8 cellular contexts compared by ENCODE assay signal in genomic region chr7:13988765-13989137, GRCh38. TPM values are rescaled to one million over a fixed set of nuclear protein-coding genes. Genes with fewer than 3 reads are reported as not detected.
DNase-seq lines count a peak whose midpoint lies in the region; ATAC-seq, FAIRE-seq and TF ChIP-seq lines count a peak whose summit lies in the region.

No MANE protein-coding gene starts in this region.

- no peak for FAIRE-seq in HepG2 (lab: Jason Lieb, UNC)

- DNase-seq in left ventricle myocardium inferior (no peak), left ventricle myocardium superior (no peak), astrocyte of the spinal cord (ENCODE audit: low read depth, low spot score) (peak; percentile 71), HepG2 (ENCODE audit: low spot score) (no peak), NCI-H2029 (lab: John Stamatoyannopoulos, UW) (no peak), omental fat pad (ENCODE audit: low spot score) (no peak)

- 7% methylated on average over 5 of the region's 5 CpGs for WGBS in HepG2 (ENCODE audit: low lambda C conversion rate)

- POLR2A ChIA-PET in HepG2 (lab: Yijun Ruan, JAX), result no interaction called here

- intact Hi-C loops in left ventricle myocardium inferior (cut with micrococcal nuclease) (no loop called here), left ventricle myocardium superior (cut with micrococcal nuclease) (loop anchor here (10.0 kb wide), 1 partner anchor 466 kb away; no protein-coding TSS in a partner anchor), HepG2 (cut with micrococcal nuclease; ENCODE audit: unreplicated experiment) (no loop called here)

- peak overlapping the region; percentile 86 for H3K4me2 ChIP-seq in HepG2 (ENCODE audit: low read depth, low read length)

- H2AFZ ChIP-seq in HepG2 (ENCODE audit: low read length), result no peak overlapping the region

- no peak overlapping the region for H3K9ac ChIP-seq in HepG2 (ENCODE audit: insufficient read depth, low read depth, low read length)

- CTCF ChIA-PET in HepG2 (lab: Yijun Ruan, JAX; ENCODE audit: low intra/inter-chr PET ratio, low total read pairs), result no interaction called here

- ATAC-seq in left ventricle myocardium superior (no peak), HepG2 (no peak), omental fat pad (ENCODE audit: low FRiP score) (no peak), GM21529 (IDR thresholded peaks at IDR 0.05; ENCODE audit: unreplicated experiment) (no peak), GM18511 (IDR thresholded peaks at IDR 0.05; ENCODE audit: unreplicated experiment) (no peak)

- no peaks in the 10 kb centered on the region for H3K79me2 ChIP-seq in HepG2 (ENCODE audit: insufficient read depth, low read length)

- H3K9me3 ChIP-seq in left ventricle myocardium inferior (replicated peaks) (no peaks in the 10 kb centered on the region), HepG2 (ENCODE audit: low read length) (no peaks in the 10 kb centered on the region)

- peak overlapping the region; percentile 94 for H3K27ac ChIP-seq in left ventricle myocardium inferior (replicated peaks)
- no peak overlapping the region for H3K27ac ChIP-seq in HepG2 (ENCODE audit: extremely low read length, insufficient read depth, low read length)

- no peak for TF ChIP-seq POLR2A in HepG2 (IDR thresholded peaks at IDR 0.05; ENCODE audit: insufficient read depth in 1 of 2, low read depth in 2 of 2, low read length in 2 of 2)

- TF ChIP-seq RAD21 in HepG2 (CRISPR knock-in tag; IDR thresholded peaks at IDR 0.05), result no peak

- BruUV-seq in HepG2 (replicated peaks; lab: Mats Ljungman, UMichigan), result no TSS peak

- no peaks in the 10 kb centered on the region for H4K20me1 ChIP-seq in HepG2 (ENCODE audit: insufficient read depth, low read length)

- TF ChIP-seq EP300 in HepG2 (IDR thresholded peaks at IDR 0.05; ENCODE audit: low read depth in 2 of 2, low read length in 2 of 2) (no peak), HepG2 (CRISPR knock-in tag; IDR thresholded peaks at IDR 0.05; ENCODE audit: borderline replicate concordance) (no peak)

- H3K4me1 ChIP-seq in left ventricle myocardium inferior, result peaks cover 53% of the 10 kb centered on the region
- H3K4me1 ChIP-seq in HepG2 (ENCODE audit: insufficient read depth, low read length), result peaks cover 28% of the 10 kb centered on the region; the same call in 1 of the 2 replicates

- H3K4me3 ChIP-seq in left ventricle myocardium inferior (peak overlapping the region; percentile 75), astrocyte of the spinal cord (ENCODE audit: low read depth, low read length) (peak overlapping the region; percentile 77), HepG2 (replicated peaks in 1 of 3; ENCODE audit: insufficient read depth in 1 of 3, low read depth in 2 of 3, low read length in 3 of 3) (peak overlapping the region in 1 of 3 experiments; percentile 54; a peak in 1 of 6 replicates)

- H3K27me3 ChIP-seq in left ventricle myocardium inferior (ENCODE audit: low read depth) (no peaks in the 10 kb centered on the region), HepG2 (ENCODE audit: control insufficient read depth in 1 of 2, insufficient read depth in 2 of 2, low read length in 2 of 2) (no peaks in the 10 kb centered on the region; a peak in 1 of 5 replicates)

- TF ChIP-seq CTCF in left ventricle myocardium inferior (IDR thresholded peaks at IDR 0.05; ENCODE audit: borderline replicate concordance) (no peak), astrocyte of the spinal cord (IDR thresholded peaks at IDR 0.05; ENCODE audit: low read depth, low read length) (no peak), HepG2 (CRISPR knock-in tag; IDR thresholded peaks at IDR 0.05) (no peak), omental fat pad (IDR thresholded peaks at IDR 0.05) (no peak)

- in situ Hi-C loops in astrocyte of the spinal cord (cut with HindIII; ENCODE audit: low sequenced_read_pairs) (no loop called here), HepG2 (cut with HindIII; ENCODE audit: extremely low pct_ligation_motif_present, low pct_unique_long_range_greater_than_20kb) (no loop called here)

- H3K36me3 ChIP-seq in left ventricle myocardium inferior (no peaks in the 10 kb centered on the region), HepG2 (replicated peaks in 1 of 2; ENCODE audit: control insufficient read depth in 1 of 2, insufficient read depth in 2 of 2, low read length in 2 of 2) (no peaks in the 10 kb centered on the region)

TF ChIP-seq in HepG2, 621 proteins besides CTCF, POLR2A, EP300 and RAD21:
- TF ChIP-seq ZNF503 (CRISPR knock-in tag; IDR thresholded peaks at IDR 0.05) (no peak), THYN1 (CRISPR knock-in tag; IDR thresholded peaks at IDR 0.05; ENCODE audit: borderline replicate concordance, low read depth) (no peak), SP1 (IDR thresholded peaks at IDR 0.05) (no peak), SP1 (CRISPR knock-in tag; IDR thresholded peaks at IDR 0.05) (no peak), ZNF781 (CRISPR knock-in tag; IDR thresholded peaks at IDR 0.05; ENCODE audit: borderline replicate concordance, not compliant biosample characterization) (no peak), FOSL1 (CRISPR knock-in tag; IDR thresholded peaks at IDR 0.05; ENCODE audit: borderline replicate concordance) (no peak), ZNF550 (CRISPR knock-in tag; IDR thresholded peaks at IDR 0.05; ENCODE audit: borderline replicate concordance) (no peak), ZNF264 (CRISPR knock-in tag; IDR thresholded peaks at IDR 0.05) (no peak)
TF ChIP-seq in HepG2: peak in this region for 0.

RNA-seq across cellular contexts. Expression of gene ETV1, which starts 0.7 kb away (rescaled TPM):
- total RNA-seq in left ventricle myocardium inferior (59.7 TPM), left ventricle myocardium superior (29.8 TPM), HepG2 (2016; rRNA removed; fragmentation: Illumina TruSeq; extraction: Trizol) (0.24 and 0.48 TPM in 2 replicates), omental fat pad (1 to 10 TPM; 1.3 to 8.8 (median 4.6) TPM)
- 0.10 TPM in 1 of 2 replicates, not detected in the other for total RNA-seq in HepG2 (2016; cell fraction: cytosol; rRNA removed; fragmentation: Illumina TruSeq; extraction: Trizol; ENCODE audit: low read depth)
- 0.09 and 0.51 TPM in 2 replicates for total RNA-seq in HepG2 (2016; cell fraction: insoluble cytoplasmic fraction; rRNA removed; fragmentation: Illumina TruSeq; extraction: Trizol)
- 0.15 TPM in 1 of 2 replicates, not detected in the other for total RNA-seq in HepG2 (2016; cell fraction: membrane; rRNA removed; fragmentation: Illumina TruSeq; extraction: Trizol)
- total RNA-seq in HepG2 (2016; cell fraction: nucleus; rRNA removed; fragmentation: Illumina TruSeq; extraction: Trizol), result 0.47 and 0.50 TPM in 2 replicates
- 0.04 and 0.08 TPM in 2 replicates for polyA plus RNA-seq in HepG2 (2011; rRNA removed)
- 0.01 and 0.09 TPM in 2 replicates for polyA plus RNA-seq in HepG2 (2011; cell fraction: cytosol; rRNA removed)
- 0.28 and 0.42 TPM in 2 replicates for polyA plus RNA-seq in HepG2 (2011; cell fraction: nucleus; rRNA removed)
- polyA plus RNA-seq in HepG2 (2012), result 0.21 TPM in 1 of 2 replicates, not detected in the other
- polyA plus RNA-seq in HepG2 (2016; cell fraction: cytosol; fragmentation: Illumina TruSeq; extraction: Trizol; ENCODE audit: low read depth), result not detected in 2 replicates
- polyA plus RNA-seq in HepG2 (2016; cell fraction: insoluble cytoplasmic fraction; fragmentation: Illumina TruSeq; extraction: Trizol; ENCODE audit: low read depth), result 0.25 and 0.35 TPM in 2 replicates
- 0.03 TPM in 1 of 2 replicates, not detected in the other for polyA plus RNA-seq in HepG2 (2016; cell fraction: membrane; fragmentation: Illumina TruSeq; extraction: Trizol; ENCODE audit: low read depth)
- polyA plus RNA-seq in HepG2 (2016; cell fraction: nucleus; fragmentation: Illumina TruSeq; extraction: Trizol; ENCODE audit: insufficient read depth, low read depth), result 0.15 TPM in 1 of 2 replicates, not detected in the other
- polyA minus RNA-seq in HepG2 (2011; rRNA and poly(A)+ RNA removed; ENCODE audit: low replicate concordance), result 0.68 TPM in 1 of 2 replicates, not detected in the other
- polyA minus RNA-seq in HepG2 (2011; cell fraction: cytosol; rRNA and poly(A)+ RNA removed), result not detected in 2 replicates
- 0.87 TPM in 1 of 2 replicates, not detected in the other for polyA minus RNA-seq in HepG2 (2011; cell fraction: nucleus; rRNA and poly(A)+ RNA removed)
